In genomic region chr5:56595561-56595960, GRCh38 we compare ENCODE assay signal across 18 cellular contexts.
"Had no signal": no experiment of that assay in that cellular context is flagged by ENCODE, and none has a peak within 500 bp of the region (broad histone marks: within the 10 kb centered on the region; RNA-seq: fewer than 3 reads in every experiment).

No MANE protein-coding gene starts in this region.

- H3K36me3 ChIP-seq: gastroesophageal sphincter, neutrophil, right atrium auricular region, suprapubic skin, upper lobe of left lung had no signal

- H3K4me3 ChIP-seq: gastroesophageal sphincter, right atrium auricular region, suprapubic skin, upper lobe of left lung had no signal

- H3K9me3 Mint-ChIP-seq: activated naive CD4-positive, alpha-beta T cell treated with anti-CD3 and anti-CD28 coated beads, Interleukin-2, amount 50 U/mL, for 72 hours; activated T-cell treated with anti-CD3 and anti-CD28 coated beads, Interleukin-2, amount 50 U/mL, for 4 hours had no signal

- H3K4me3 Mint-ChIP-seq: activated CD8-positive, alpha-beta memory T cell treated with anti-CD3 and anti-CD28 coated beads, Interleukin-2, amount 10 ng/mL, durations not matched to agents 7 days and 5 days; activated T-cell treated with anti-CD3 and anti-CD28 coated beads, Interleukin-2, amount 50 U/mL, for 4 hours; naive thymus-derived CD4-positive, alpha-beta T cell; T-helper 17 cell had no signal

- H3K9me3 ChIP-seq: gastroesophageal sphincter, neutrophil, suprapubic skin, upper lobe of left lung had no signal

- H3K36me3 Mint-ChIP-seq: activated CD8-positive, alpha-beta memory T cell treated with anti-CD3 and anti-CD28 coated beads, Interleukin-2, amount 10 ng/mL, durations not matched to agents 7 days and 5 days; activated naive CD4-positive, alpha-beta T cell treated with anti-CD3 and anti-CD28 coated beads, Interleukin-2, amount 50 U/mL, for 72 hours had no signal

- DNase-seq: activated CD4-positive, alpha-beta T cell treated with anti-CD3 and anti-CD28 coated beads, Interleukin-2, amount 50 U/mL, for 4 hours; activated CD8-positive, alpha-beta memory T cell treated with anti-CD3 and anti-CD28 coated beads, Interleukin-2, amount 10 ng/mL, durations not matched to agents 7 days and 5 days; activated effector memory CD4-positive, alpha-beta T cell treated with anti-CD3 and anti-CD28 coated beads, Interleukin-2, amount 50 U/mL, for 16 hours; activated T-cell treated with anti-CD3 and anti-CD28 coated beads, Interleukin-2, amount 50 U/mL, for 4 hours; amygdala; midbrain; naive thymus-derived CD4-positive, alpha-beta T cell; posterior cingulate gyrus; stimulated activated CD4-positive, alpha-beta T cell treated with anti-CD3 and anti-CD28 coated beads, Interleukin-1b, Interleukin-23, amount 100 ng/mL, for 48 hours; stimulated activated naive CD8-positive, alpha-beta T cell treated with anti-CD3 and anti-CD28 coated beads, Interleukin-15, Interleukin-2, amounts not matched to agents 100 U/mL and 50 U/mL, for 24 hours; T-helper 17 cell; upper lobe of left lung had no signal

- H3K27me3 ChIP-seq: gastroesophageal sphincter, neutrophil, right atrium auricular region, suprapubic skin, upper lobe of left lung had no signal

- H3K27me3 Mint-ChIP-seq: T-helper 17 cell had no signal

- H3K27ac Mint-ChIP-seq: activated CD8-positive, alpha-beta memory T cell treated with anti-CD3 and anti-CD28 coated beads, Interleukin-2, amount 10 ng/mL, durations not matched to agents 7 days and 5 days; activated naive CD4-positive, alpha-beta T cell treated with anti-CD3 and anti-CD28 coated beads, Interleukin-2, amount 50 U/mL, for 72 hours; T-helper 17 cell had no signal

- H3K27ac ChIP-seq: gastroesophageal sphincter, neutrophil, right atrium auricular region, suprapubic skin, upper lobe of left lung had no signal

- ATAC-seq: activated CD4-positive, CD25-positive, alpha-beta regulatory T cell treated with anti-CD3 and anti-CD28 coated beads, Interleukin-2, amount 50 U/mL, for 24 hours; activated CD8-positive, alpha-beta memory T cell treated with anti-CD3 and anti-CD28 coated beads, Interleukin-2, amount 10 ng/mL, durations not matched to agents 7 days and 5 days; activated naive CD4-positive, alpha-beta T cell treated with anti-CD3 and anti-CD28 coated beads, Interleukin-2, amount 50 U/mL, for 72 hours; activated T-cell treated with anti-CD3 and anti-CD28 coated beads, Interleukin-2, amount 50 U/mL, for 4 hours; gastroesophageal sphincter; naive thymus-derived CD4-positive, alpha-beta T cell; stimulated activated naive CD8-positive, alpha-beta T cell treated with anti-CD3 and anti-CD28 coated beads, Interleukin-15, Interleukin-2, amounts not matched to agents 100 U/mL and 50 U/mL, for 24 hours; T-helper 17 cell had no signal

- H3K4me1 ChIP-seq: gastroesophageal sphincter, right atrium auricular region, suprapubic skin, upper lobe of left lung had no signal
